ENCODE assay signal across 8 cellular contexts in genomic region chrX:19344207-19344534, GRCh38. TPM values are rescaled to one million over a fixed set of nuclear protein-coding genes. Genes with fewer than 3 reads are reported as not detected.
DNase-seq lines count a peak whose midpoint lies in the region; ATAC-seq and TF ChIP-seq lines count a peak whose summit lies in the region.

No MANE protein-coding gene starts in this region.

- no peaks in the 10 kb centered on the region for H3K36me3 ChIP-seq in urinary bladder (ENCODE audit: insufficient read depth)

- peak overlapping the region; percentile 55 for H3K4me3 ChIP-seq in lower leg skin (ENCODE audit: low read depth, poor library complexity, severe bottlenecking)
- H3K4me3 ChIP-seq in urinary bladder (ENCODE audit: low read depth, low read length), result peak overlapping the region; percentile 78

- H3K9me3 Mint-ChIP-seq in activated naive CD8-positive, alpha-beta T cell treated with anti-CD3 and anti-CD28 coated beads for 36 hours, result no peaks in the 10 kb centered on the region

- TF ChIP-seq POLR2A in lower leg skin (IDR thresholded peaks at IDR 0.05), result no peak

- DNase-seq in activated naive CD8-positive, alpha-beta T cell treated with anti-CD3 and anti-CD28 coated beads for 36 hours, result no peak
- DNase-seq in lower leg skin (ENCODE audit: low spot score in 2 of 2), result no peak
- DNase-seq in kidney glomerular epithelial cell (lab: John Stamatoyannopoulos, UW), result no peak
- no peak for DNase-seq in SIG-M5 (lab: John Stamatoyannopoulos, UW)
- DNase-seq in Ammon's horn (ENCODE audit: low spot score), result no peak

- no peaks in the 10 kb centered on the region for H3K4me1 ChIP-seq in urinary bladder (ENCODE audit: insufficient read depth)

- no peak for TF ChIP-seq CTCF in lower leg skin (IDR thresholded peaks at IDR 0.05)

- WGBS in lower leg skin, 2 donors, result 3 to 42% methylated on average over 4 to 24 of the region's 24 CpGs
- 0% methylated on average over 24 of the region's 24 CpGs for WGBS in urinary bladder

- intact Hi-C loops in lower leg skin (cut with DNase I; ENCODE audit: low total_unique reads), result no loop called here

- H3K27ac Mint-ChIP-seq in activated naive CD8-positive, alpha-beta T cell treated with anti-CD3 and anti-CD28 coated beads for 36 hours, result peak overlapping the region; percentile 72

- H3K4me3 Mint-ChIP-seq in activated naive CD8-positive, alpha-beta T cell treated with anti-CD3 and anti-CD28 coated beads for 36 hours, result peak overlapping the region; percentile 82

- H3K36me3 Mint-ChIP-seq in activated naive CD8-positive, alpha-beta T cell treated with anti-CD3 and anti-CD28 coated beads for 36 hours, result peaks cover 2% of the 10 kb centered on the region

- H3K27ac ChIP-seq in urinary bladder (ENCODE audit: low read depth), result peak overlapping the region; percentile 96

- ATAC-seq in GM18858 (IDR thresholded peaks at IDR 0.05; ENCODE audit: unreplicated experiment) (peak; percentile 5), HG02973 (IDR thresholded peaks at IDR 0.05; ENCODE audit: unreplicated experiment) (peak; percentile 12)

- peaks cover 16% of the 10 kb centered on the region for H3K4me1 Mint-ChIP-seq in activated naive CD8-positive, alpha-beta T cell treated with anti-CD3 and anti-CD28 coated beads for 36 hours

- peaks cover 3% of the 10 kb centered on the region for H3K27me3 Mint-ChIP-seq in activated naive CD8-positive, alpha-beta T cell treated with anti-CD3 and anti-CD28 coated beads for 36 hours

RNA-seq across cellular contexts. Expression of gene PDHA1, which starts 0.4 kb away (rescaled TPM):
- total RNA-seq in activated naive CD8-positive, alpha-beta T cell treated with anti-CD3 and anti-CD28 coated beads for 36 hours, result 100 to 1,000 TPM; 286 to 288 TPM
- total RNA-seq in lower leg skin (10 to 100 TPM; 62.5 to 87.2 (median 73.6) TPM), urinary bladder (90.3 TPM)
- polyA plus RNA-seq in urinary bladder, result 145 TPM
